In genomic region chr4:189081831-189082230, GRCh38 we compare ENCODE assay signal across 16 cellular contexts.
"Had no signal": no experiment of that assay in that cellular context is flagged by ENCODE, and none has a peak within 500 bp of the region (broad histone marks: within the 10 kb centered on the region; RNA-seq: fewer than 3 reads in every experiment).

No MANE protein-coding gene starts in this region.

- H3K4me3 ChIP-seq: adrenal gland, left lung, sigmoid colon, suprapubic skin had no signal

- H3K9me3 ChIP-seq: adrenal gland, left lung, sigmoid colon, suprapubic skin had no signal

- DNase-seq: activated B cell treated with CpG ODN at 0.5 μM for 24 hours; activated CD4-positive, alpha-beta T cell treated with anti-CD3 and anti-CD28 coated beads, Interleukin-2, amount 50 U/mL, for 1 hour; activated naive CD4-positive, alpha-beta T cell treated with anti-CD3 and anti-CD28 coated beads, Interleukin-2, amount 50 U/mL, for 16 hours; activated T-cell treated with anti-CD3 and anti-CD28 coated beads, Interleukin-2, amount 50 U/mL, for 1 hour; adrenal gland; cortex of kidney; effector CD8-positive, alpha-beta T cell; erythroblast; glutamatergic neuron; left lung; mesendoderm; nephron progenitor cell; sigmoid colon; stimulated activated CD4-positive, alpha-beta T cell treated with anti-CD3 and anti-CD28 coated beads, Interleukin-2, amount 100 ng/mL, for 48 hours; stimulated activated naive CD4-positive, alpha-beta T cell treated with Interleukin-2 at 50 U/mL for 16 hours had no signal

- ATAC-seq: left lung had no signal

- H3K27ac ChIP-seq: adrenal gland, left lung, sigmoid colon, suprapubic skin had no signal

- H3K4me1 ChIP-seq: adrenal gland, left lung, sigmoid colon, suprapubic skin had no signal

- H3K27me3 ChIP-seq: adrenal gland, left lung, sigmoid colon, suprapubic skin had no signal

- H3K36me3 ChIP-seq: adrenal gland, left lung, sigmoid colon, suprapubic skin had no signal
